23 cellular contexts compared by ENCODE assay signal in genomic region chr2:95730813-95731212, GRCh38.
DNase-seq lines count a peak whose midpoint lies in the region; ATAC-seq and TF ChIP-seq lines count a peak whose summit lies in the region.
"Had no signal": no experiment of that assay in that cellular context is flagged by ENCODE, and none has a peak within 500 bp of the region (broad histone marks: within the 10 kb centered on the region; RNA-seq: fewer than 3 reads in every experiment).

No MANE protein-coding gene starts in this region.

- H3K27me3 ChIP-seq in esophagus muscularis mucosa (peaks cover 0 to 15% (median 0%) of the 10 kb centered on the region in 4 donors), neural progenitor cell (no peaks in the 10 kb centered on the region)
- H3K27me3 ChIP-seq: SJCRH30 had no signal

- no peaks in the 10 kb centered on the region for H3K27me3 Mint-ChIP-seq in neural progenitor cell (ENCODE audit: insufficient read depth, low read depth)
- H3K27me3 Mint-ChIP-seq in stimulated activated naive B cell treated with anti-CD40 and anti-IgM and Interleukin-4, amounts not matched to agents 10 μg/mL and 1 μg/mL and 100 μg/mL, for 72 hours, result peaks cover 18 to 33% of the 10 kb centered on the region in 2 donors

- H3K27ac ChIP-seq in esophagus muscularis mucosa (replicated peaks in 1 of 4) (no peak overlapping the region), neural progenitor cell (no peak overlapping the region)
- H3K27ac ChIP-seq: A549, RWPE1, SJCRH30 had no signal

- peaks cover 5% of the 10 kb centered on the region for H3K4me1 Mint-ChIP-seq in neural progenitor cell
- H3K4me1 Mint-ChIP-seq in stimulated activated naive B cell treated with anti-CD40 and anti-IgM and Interleukin-4, amounts not matched to agents 10 μg/mL and 1 μg/mL and 100 μg/mL, for 72 hours, result no peaks in the 10 kb centered on the region
- H3K4me1 Mint-ChIP-seq: CD4-positive, CD25-positive, alpha-beta regulatory T cell had no signal

- no peak overlapping the region for H2AFZ ChIP-seq in neural progenitor cell (replicated peaks)

- no peak for ATAC-seq in GM18520 (IDR thresholded peaks at IDR 0.05; ENCODE audit: unreplicated experiment)
- no peak for ATAC-seq in stimulated activated naive B cell treated with anti-CD40 and anti-IgM and Interleukin-4, amounts not matched to agents 10 μg/mL and 1 μg/mL and 100 μg/mL, for 72 hours (replicated peaks)

- peak; percentile 10 for DNase-seq in A172 (ENCODE audit: low spot score)
- DNase-seq in GM12865 (ENCODE audit: low read depth), result peak; percentile 8
- peak; percentile 13 for DNase-seq in SK-MEL-5 (ENCODE audit: low read depth, low spot score)
- peak; percentile 57 for DNase-seq in esophagus muscularis mucosa (ENCODE audit: extremely low spot score)
- no peak for DNase-seq in neural progenitor cell (ENCODE audit: low spot score)
- DNase-seq in mucosa of gallbladder (ENCODE audit: low spot score), result no peak
- DNase-seq in stimulated activated naive B cell treated with anti-CD40 and anti-IgM and Interleukin-4, amounts not matched to agents 10 μg/mL and 1 μg/mL and 100 μg/mL, for 72 hours, result no peak
- DNase-seq: AML-193; CD4-positive, CD25-positive, alpha-beta regulatory T cell; DMS79; GF-D8; HFFc6; NCI-H1048; NCI-H146; NCI-H2081 treated with DMSO at 0.1 percent for 48 hours; NCI-H2227 treated with DMSO at 0.1 percent for 48 hours; NCI-H526; NK-92 treated with Interleukin-12 subunit alpha and Interleukin-12 subunit beta, amount 100 ng/mL, for 24 hours; OCI-M1 had no signal

- intact Hi-C loops in esophagus muscularis mucosa (cut with DNase I), result no loop called here

- no peak for TF ChIP-seq POLR2A in esophagus muscularis mucosa (IDR thresholded peaks at IDR 0.05; ENCODE audit: low read depth)

- no peaks in the 10 kb centered on the region for H3K9me3 ChIP-seq in esophagus muscularis mucosa
- H3K9me3 ChIP-seq in neural progenitor cell (ENCODE audit: low read depth), result peaks cover 3% of the 10 kb centered on the region
- H3K9me3 ChIP-seq: A549, SJCRH30 had no signal

- no peaks in the 10 kb centered on the region for H4K20me1 ChIP-seq in neural progenitor cell (ENCODE audit: low read depth)

- H3K9ac ChIP-seq in neural progenitor cell, result no peak overlapping the region

- H3K27ac Mint-ChIP-seq in neural progenitor cell, result no peak overlapping the region
- H3K27ac Mint-ChIP-seq in stimulated activated naive B cell treated with anti-CD40 and anti-IgM and Interleukin-4, amounts not matched to agents 10 μg/mL and 1 μg/mL and 100 μg/mL, for 72 hours, result no peak overlapping the region
- H3K27ac Mint-ChIP-seq: CD4-positive, CD25-positive, alpha-beta regulatory T cell; HFFc6 had no signal

- H3K79me2 ChIP-seq in neural progenitor cell (ENCODE audit: low read depth), result no peaks in the 10 kb centered on the region

- H3K4me3 ChIP-seq in GM12865 (ENCODE audit: low read depth, low read length), result no peak overlapping the region
- no peak overlapping the region for H3K4me3 ChIP-seq in esophagus muscularis mucosa
- H3K4me3 ChIP-seq in neural progenitor cell, result no peak overlapping the region
- H3K4me3 ChIP-seq: A549, SJCRH30 had no signal

- TF ChIP-seq EP300 in esophagus muscularis mucosa (IDR thresholded peaks at IDR 0.05), result no peak

- 83% methylated on average over 9 of the region's 9 CpGs for WGBS in esophagus muscularis mucosa

- no peak overlapping the region for H3K4me3 Mint-ChIP-seq in neural progenitor cell
- H3K4me3 Mint-ChIP-seq in stimulated activated naive B cell treated with anti-CD40 and anti-IgM and Interleukin-4, amounts not matched to agents 10 μg/mL and 1 μg/mL and 100 μg/mL, for 72 hours, result no peak overlapping the region
- H3K4me3 Mint-ChIP-seq: CD4-positive, CD25-positive, alpha-beta regulatory T cell; HFFc6 had no signal

- TF ChIP-seq CTCF in GM12865 (IDR thresholded peaks at IDR 0.05; ENCODE audit: insufficient read depth, low read depth, low read length, missing control alignments) (no peak), esophagus muscularis mucosa (IDR thresholded peaks at IDR 0.05) (no peak), neural progenitor cell (IDR thresholded peaks at IDR 0.05) (no peak)

- no peaks in the 10 kb centered on the region for H3F3A ChIP-seq in neural progenitor cell (ENCODE audit: low read depth)

- H3K36me3 ChIP-seq in esophagus muscularis mucosa (no peaks in the 10 kb centered on the region), neural progenitor cell (no peaks in the 10 kb centered on the region)
- H3K36me3 ChIP-seq: SJCRH30 had no signal

- peaks cover 7% of the 10 kb centered on the region for H3K9me3 Mint-ChIP-seq in neural progenitor cell
- no peaks in the 10 kb centered on the region for H3K9me3 Mint-ChIP-seq in stimulated activated naive B cell treated with anti-CD40 and anti-IgM and Interleukin-4, amounts not matched to agents 10 μg/mL and 1 μg/mL and 100 μg/mL, for 72 hours
- H3K9me3 Mint-ChIP-seq: CD4-positive, CD25-positive, alpha-beta regulatory T cell; HFFc6 had no signal

- no peaks in the 10 kb centered on the region for H3K36me3 Mint-ChIP-seq in neural progenitor cell
- no peaks in the 10 kb centered on the region for H3K36me3 Mint-ChIP-seq in stimulated activated naive B cell treated with anti-CD40 and anti-IgM and Interleukin-4, amounts not matched to agents 10 μg/mL and 1 μg/mL and 100 μg/mL, for 72 hours
- H3K36me3 Mint-ChIP-seq: CD4-positive, CD25-positive, alpha-beta regulatory T cell had no signal

- H3K4me1 ChIP-seq in esophagus muscularis mucosa (peaks cover 0 to 4% (median 2%) of the 10 kb centered on the region in 4 donors), neural progenitor cell (no peaks in the 10 kb centered on the region)
- H3K4me1 ChIP-seq: A549, SJCRH30 had no signal

- in situ Hi-C loops in SK-MEL-5 (cut with HindIII; ENCODE audit: low pct_unique_long_range_greater_than_20kb, low sequenced_read_pairs), result no loop called here

- no peak overlapping the region for H3K4me2 ChIP-seq in neural progenitor cell
- H3K4me2 ChIP-seq: A549 had no signal

Comparison
In these comparisons a context has a peak if more than half of its experiments do, and no peak if none do; other contexts are left out.
1. DNase-seq: peak in A172 (single experiment), GM12865 (single experiment), SK-MEL-5 (single experiment) and esophagus muscularis mucosa (single experiment); none in neural progenitor cell (single experiment), mucosa of gallbladder (single experiment) and stimulated activated naive B cell treated with anti-CD40 and anti-IgM and Interleukin-4, amounts not matched to agents 10 μg/mL and 1 μg/mL and 100 μg/mL, for 72 hours (single experiment).